16 cellular contexts compared by ENCODE assay signal in the genomic region with DNA sequence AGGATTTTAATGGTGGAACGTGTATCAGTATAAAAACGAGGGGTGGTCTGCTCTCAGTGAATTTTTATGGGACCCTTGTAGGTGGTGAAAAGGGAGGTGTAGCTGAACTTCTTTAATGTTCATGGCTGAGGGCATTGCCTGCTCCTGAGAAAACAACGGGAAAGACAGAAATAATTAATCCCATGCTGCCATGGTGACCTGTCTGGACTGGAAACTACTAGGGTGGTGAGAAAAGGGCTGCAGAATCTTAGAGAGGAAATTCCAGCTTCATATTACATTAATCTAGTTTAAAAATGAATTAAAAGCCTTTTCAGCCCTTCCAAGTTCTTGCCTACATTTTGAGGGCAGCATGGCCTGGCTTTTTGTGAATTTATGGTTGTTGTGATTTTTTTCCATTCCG. TPM values are rescaled to one million over a fixed set of nuclear protein-coding genes. Genes with fewer than 3 reads are reported as not detected.
DNase-seq lines count a peak whose midpoint lies in the region; ATAC-seq and TF ChIP-seq lines count a peak whose summit lies in the region.
"Had no signal": no experiment of that assay in that cellular context is flagged by ENCODE, and none has a peak within 500 bp of the region (broad histone marks: within the 10 kb centered on the region; RNA-seq: fewer than 3 reads in every experiment).

No MANE protein-coding gene starts in this region.

- H3K4me1 ChIP-seq in aorta (ENCODE audit: control insufficient read depth in 1 of 2, insufficient read depth in 2 of 2, low read length in 2 of 2) = peaks cover under 1 to 4% of the 10 kb centered on the region in 2 donors

- H3K4me3 ChIP-seq in aorta (ENCODE audit: low read length in 2 of 2) = no peak overlapping the region
- H3K4me3 ChIP-seq: cardiac muscle cell, transverse colon had no signal

- 26 to 35% methylated on average over 4 of the region's 4 CpGs for WGBS in aorta, 2 donors

- peak overlapping the region; percentile 12 for H3K27ac Mint-ChIP-seq in stimulated activated naive CD8-positive, alpha-beta T cell treated with anti-CD3 and anti-CD28 coated beads, Interleukin-15, Interleukin-2, amounts not matched to agents 100 ng/mL and 50 ng/mL, for 24 hours
- H3K27ac Mint-ChIP-seq in stimulated activated naive CD8-positive, alpha-beta T cell treated with anti-CD3 and anti-CD28 coated beads, Interleukin-15, amount 100 ng/mL, for 72 hours = no peak overlapping the region
- H3K27ac Mint-ChIP-seq in effector memory CD8-positive, alpha-beta T cell = peak overlapping the region; percentile 94 to 99
- peak overlapping the region; percentile 72 to 99 (median 90) for H3K27ac Mint-ChIP-seq in nephron

- peaks cover 5% of the 10 kb centered on the region for H3K9me3 Mint-ChIP-seq in stimulated activated naive CD8-positive, alpha-beta T cell treated with anti-CD3 and anti-CD28 coated beads, Interleukin-15, Interleukin-2, amounts not matched to agents 100 ng/mL and 50 ng/mL, for 24 hours
- H3K9me3 Mint-ChIP-seq in stimulated activated naive CD8-positive, alpha-beta T cell treated with anti-CD3 and anti-CD28 coated beads, Interleukin-15, amount 100 ng/mL, for 72 hours = peaks cover 7 to 10% of the 10 kb centered on the region in 2 donors
- no peaks in the 10 kb centered on the region for H3K9me3 Mint-ChIP-seq in effector memory CD8-positive, alpha-beta T cell
- no peaks in the 10 kb centered on the region for H3K9me3 Mint-ChIP-seq in nephron
- H3K9me3 Mint-ChIP-seq: activated naive CD4-positive, alpha-beta T cell treated with anti-CD3 and anti-CD28 coated beads, Interleukin-2, amount 50 U/mL, for 24 hours had no signal

- no peak overlapping the region for H3K4me3 Mint-ChIP-seq in stimulated activated naive CD8-positive, alpha-beta T cell treated with anti-CD3 and anti-CD28 coated beads, Interleukin-15, Interleukin-2, amounts not matched to agents 100 ng/mL and 50 ng/mL, for 24 hours
- H3K4me3 Mint-ChIP-seq in stimulated activated naive CD8-positive, alpha-beta T cell treated with anti-CD3 and anti-CD28 coated beads, Interleukin-15, amount 100 ng/mL, for 72 hours = no peak overlapping the region
- peak overlapping the region in 1 of 2 donors; percentile 18 for H3K4me3 Mint-ChIP-seq in effector memory CD8-positive, alpha-beta T cell
- peak overlapping the region in 1 of 3 experiments; percentile 2 for H3K4me3 Mint-ChIP-seq in nephron
- H3K4me3 Mint-ChIP-seq: activated naive CD4-positive, alpha-beta T cell treated with anti-CD3 and anti-CD28 coated beads, Interleukin-2, amount 50 U/mL, for 24 hours had no signal

- no peaks in the 10 kb centered on the region for H3K9me3 ChIP-seq in aorta (ENCODE audit: control insufficient read depth, low read length)
- H3K9me3 ChIP-seq: transverse colon had no signal

- peak overlapping the region; percentile 10 to 20 for H3K27ac ChIP-seq in aorta (ENCODE audit: low read depth in 1 of 2, low read length in 2 of 2)
- H3K27ac ChIP-seq: cardiac muscle cell had no signal

- peaks cover 0 to 8% of the 10 kb centered on the region in 2 donors for H3K36me3 ChIP-seq in aorta (ENCODE audit: control insufficient read depth in 1 of 2, insufficient read depth in 2 of 2, low read length in 1 of 2)
- H3K36me3 ChIP-seq: cardiac muscle cell had no signal

- no peak for ATAC-seq in stimulated activated naive CD8-positive, alpha-beta T cell treated with anti-CD3 and anti-CD28 coated beads, Interleukin-15, amount 100 ng/mL, for 72 hours
- ATAC-seq in effector memory CD8-positive, alpha-beta T cell (replicated peaks) = no peak
- ATAC-seq in aorta (ENCODE audit: low FRiP score) (no peak), GM18870 (IDR thresholded peaks at IDR 0.05; ENCODE audit: unreplicated experiment) (no peak)

- DNase-seq in stimulated activated naive CD8-positive, alpha-beta T cell treated with anti-CD3 and anti-CD28 coated beads, Interleukin-15, amount 100 ng/mL, for 72 hours = no peak
- DNase-seq in effector memory CD8-positive, alpha-beta T cell = no peak
- no peak for DNase-seq in aorta
- no peak for DNase-seq in NCI-H2227 (lab: John Stamatoyannopoulos, UW; ENCODE audit: unreplicated experiment)
- no peak for DNase-seq in effector CD8-positive, alpha-beta T cell (lab: John Stamatoyannopoulos, UW)
- DNase-seq: activated CD4-positive, CD25-positive, alpha-beta regulatory T cell treated with anti-CD3 and anti-CD28 coated beads, Interleukin-2, amount 50 U/mL, for 72 hours; NCI-H2029; NCI-H69; stimulated activated CD4-positive, alpha-beta T cell treated with anti-CD3 and anti-CD28 coated beads, Interleukin-1b, Interleukin-23, amount 100 ng/mL, for 48 hours; T-helper 2 cell; transverse colon had no signal

- H3K36me3 Mint-ChIP-seq in stimulated activated naive CD8-positive, alpha-beta T cell treated with anti-CD3 and anti-CD28 coated beads, Interleukin-15, Interleukin-2, amounts not matched to agents 100 ng/mL and 50 ng/mL, for 24 hours (ENCODE audit: low read depth) = peaks cover 38% of the 10 kb centered on the region
- H3K36me3 Mint-ChIP-seq in effector memory CD8-positive, alpha-beta T cell (ENCODE audit: insufficient read depth) = peaks cover 38% of the 10 kb centered on the region
- peaks cover 61% of the 10 kb centered on the region for H3K36me3 Mint-ChIP-seq in nephron (ENCODE audit: low read depth)

- intact Hi-C loops in aorta (cut with DNase I) = no loop called here

- H3K27me3 Mint-ChIP-seq in stimulated activated naive CD8-positive, alpha-beta T cell treated with anti-CD3 and anti-CD28 coated beads, Interleukin-15, Interleukin-2, amounts not matched to agents 100 ng/mL and 50 ng/mL, for 24 hours = no peaks in the 10 kb centered on the region
- no peaks in the 10 kb centered on the region for H3K27me3 Mint-ChIP-seq in stimulated activated naive CD8-positive, alpha-beta T cell treated with anti-CD3 and anti-CD28 coated beads, Interleukin-15, amount 100 ng/mL, for 72 hours
- no peaks in the 10 kb centered on the region for H3K27me3 Mint-ChIP-seq in effector memory CD8-positive, alpha-beta T cell
- H3K27me3 Mint-ChIP-seq in nephron (ENCODE audit: low read depth) = no peaks in the 10 kb centered on the region
- H3K27me3 Mint-ChIP-seq: activated naive CD4-positive, alpha-beta T cell treated with anti-CD3 and anti-CD28 coated beads, Interleukin-2, amount 50 U/mL, for 24 hours had no signal

- peaks cover 59% of the 10 kb centered on the region for H3K4me1 Mint-ChIP-seq in stimulated activated naive CD8-positive, alpha-beta T cell treated with anti-CD3 and anti-CD28 coated beads, Interleukin-15, Interleukin-2, amounts not matched to agents 100 ng/mL and 50 ng/mL, for 24 hours (ENCODE audit: low read depth)
- peaks cover 68% of the 10 kb centered on the region for H3K4me1 Mint-ChIP-seq in stimulated activated naive CD8-positive, alpha-beta T cell treated with anti-CD3 and anti-CD28 coated beads, Interleukin-15, amount 100 ng/mL, for 72 hours
- H3K4me1 Mint-ChIP-seq in effector memory CD8-positive, alpha-beta T cell (ENCODE audit: low read depth in 2 of 2) = peaks cover 69 to 79% of the 10 kb centered on the region in 2 donors
- H3K4me1 Mint-ChIP-seq in nephron = peaks cover 48% of the 10 kb centered on the region

- no peaks in the 10 kb centered on the region for H3K27me3 ChIP-seq in aorta (ENCODE audit: control insufficient read depth in 1 of 2, insufficient read depth in 2 of 2, low read length in 1 of 2)
- H3K27me3 ChIP-seq: cardiac muscle cell, transverse colon had no signal

- TF ChIP-seq CTCF in nephron (IDR thresholded peaks at IDR 0.05; ENCODE audit: unreplicated experiment in 3 of 3) = no peak

RNA-seq across cellular contexts. Expression of gene ZBTB38, which starts 47.7 kb away (rescaled TPM):
- total RNA-seq in aorta = 100 to 1,000 TPM; 132 to 139 TPM
- polyA plus RNA-seq in aorta = 10 to 100 TPM; 21.2 to 35.8 TPM

Comparison
In these comparisons a context has a peak if more than half of its experiments do, and no peak if none do; other contexts are left out.
1. H3K27ac Mint-ChIP-seq: peak in stimulated activated naive CD8-positive, alpha-beta T cell treated with anti-CD3 and anti-CD28 coated beads, Interleukin-15, Interleukin-2, amounts not matched to agents 100 ng/mL and 50 ng/mL, for 24 hours (single experiment), effector memory CD8-positive, alpha-beta T cell (2 of 2) and nephron (3 of 3); none in stimulated activated naive CD8-positive, alpha-beta T cell treated with anti-CD3 and anti-CD28 coated beads, Interleukin-15, amount 100 ng/mL, for 72 hours (0 of 2).